8 cellular contexts compared by ENCODE assay signal in the genomic region with DNA sequence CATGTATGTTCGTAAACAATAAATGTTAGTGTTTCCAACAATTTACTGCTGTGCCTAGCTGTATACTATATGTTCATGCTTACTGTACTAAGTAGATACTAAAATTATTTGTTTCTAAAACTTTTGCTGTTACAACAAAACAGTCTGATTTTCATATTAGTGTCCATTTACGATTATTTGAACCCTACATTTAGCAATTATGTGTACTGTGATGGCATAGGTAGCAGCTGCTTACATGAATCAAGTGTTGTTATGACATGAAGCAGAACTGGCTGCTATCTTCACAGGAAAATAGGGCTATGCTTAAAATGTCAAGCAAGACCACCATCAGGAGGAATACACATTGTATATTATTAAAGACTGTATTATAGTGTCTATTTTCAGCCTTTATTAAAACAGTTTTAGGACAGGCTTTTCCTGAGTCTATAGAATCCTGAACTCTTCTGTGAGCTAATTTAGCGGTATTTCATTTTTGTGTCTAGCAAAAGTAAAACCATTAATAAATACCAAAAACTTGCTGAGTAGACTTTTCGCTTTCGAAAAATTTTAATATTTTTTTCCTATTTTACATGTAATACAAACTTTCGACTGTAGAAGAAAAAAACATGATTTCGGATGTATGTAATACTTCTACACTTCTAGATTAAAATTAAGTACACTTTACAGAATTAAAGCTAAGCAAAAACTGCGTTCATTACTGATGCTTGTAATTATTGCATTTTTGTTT. TPM values are rescaled to one million over a fixed set of nuclear protein-coding genes. Genes with fewer than 3 reads are reported as not detected.
DNase-seq lines count a peak whose midpoint lies in the region; ATAC-seq and TF ChIP-seq lines count a peak whose summit lies in the region.

No MANE protein-coding gene starts in this region.

- peak overlapping the region; percentile 91 for H3K4me3 Mint-ChIP-seq in CD4-positive, alpha-beta T cell
- peak overlapping the region; percentile 87 for H3K4me3 Mint-ChIP-seq in nephron progenitor cell

- no peak for ATAC-seq in CD4-positive, alpha-beta T cell (ENCODE audit: poor library complexity)
- no peak for ATAC-seq in HG03025 (IDR thresholded peaks at IDR 0.05; ENCODE audit: low FRiP score, unreplicated experiment)
- ATAC-seq in GM21447 (IDR thresholded peaks at IDR 0.05; ENCODE audit: unreplicated experiment): no peak
- ATAC-seq in GM21825 (IDR thresholded peaks at IDR 0.05; ENCODE audit: unreplicated experiment): no peak

- POLR2A ChIA-PET in CD4-positive, alpha-beta T cell (lab: Charles Lee): interaction anchor here (0.6 to 3.9 kb wide), 26 partner anchors 9 to 897 kb away, joined by 3 to 268 read pairs (median 6); a partner anchor contains a TSS

- H3K9ac ChIP-seq in colonic mucosa (ENCODE audit: low read depth in 2 of 2, low read length in 2 of 2): peak overlapping the region in 1 of 2 donors; percentile 95

- H3K36me3 Mint-ChIP-seq in CD4-positive, alpha-beta T cell (ENCODE audit: low read depth): peaks cover 38% of the 10 kb centered on the region
- peaks cover 23% of the 10 kb centered on the region for H3K36me3 Mint-ChIP-seq in nephron progenitor cell (ENCODE audit: low read depth)

- peak overlapping the region; percentile 63 for H3K4me3 ChIP-seq in colonic mucosa

- TF ChIP-seq CTCF in CD4-positive, alpha-beta T cell (IDR thresholded peaks at IDR 0.05): no peak
- TF ChIP-seq CTCF in colonic mucosa (IDR thresholded peaks at IDR 0.05): no peak
- no peak for TF ChIP-seq CTCF in nephron progenitor cell (IDR thresholded peaks at IDR 0.05)

- H3K9me3 Mint-ChIP-seq in CD4-positive, alpha-beta T cell: no peaks in the 10 kb centered on the region
- peaks cover 11% of the 10 kb centered on the region for H3K9me3 Mint-ChIP-seq in nephron progenitor cell

- no peaks in the 10 kb centered on the region for H3K27me3 ChIP-seq in CD4-positive, alpha-beta T cell (ENCODE audit: control insufficient read depth, insufficient read depth, low read length)
- H3K27me3 ChIP-seq in colonic mucosa: no peaks in the 10 kb centered on the region

- intact Hi-C loops in CD4-positive, alpha-beta T cell (cut with DNase I, micrococcal nuclease): loop anchor here (1.0 to 10.0 kb wide), 5 partner anchors 7 to 862 kb away; a partner anchor contains a TSS
- intact Hi-C loops in colonic mucosa (cut with DNase I): no loop called here

- peak overlapping the region; percentile 91 for H3K27ac Mint-ChIP-seq in CD4-positive, alpha-beta T cell
- H3K27ac Mint-ChIP-seq in nephron progenitor cell: no peak overlapping the region

- H3K27me3 Mint-ChIP-seq in CD4-positive, alpha-beta T cell: no peaks in the 10 kb centered on the region
- H3K27me3 Mint-ChIP-seq in nephron progenitor cell (ENCODE audit: low read depth, poor library complexity): no peaks in the 10 kb centered on the region

- no peaks in the 10 kb centered on the region for H3K9me3 ChIP-seq in CD4-positive, alpha-beta T cell (ENCODE audit: control insufficient read depth, low read length)
- H3K9me3 ChIP-seq in colonic mucosa: no peaks in the 10 kb centered on the region

- CTCF ChIA-PET in CD4-positive, alpha-beta T cell (lab: Charles Lee): interaction anchor here (0.7 to 2.5 kb wide), 9 partner anchors 8 to 864 kb away, joined by 3 to 15 read pairs (median 4); a partner anchor contains a TSS

- DNase-seq in CD4-positive, alpha-beta T cell: no peak
- DNase-seq in LHCN-M2 (ENCODE audit: low read depth): peak; percentile 39
- DNase-seq in colonic mucosa: no peak
- DNase-seq in nephron progenitor cell: no peak
- no peak for DNase-seq in GM19238 (ENCODE audit: insufficient read length, low spot score)

- no peaks in the 10 kb centered on the region for H3K4me1 ChIP-seq in colonic mucosa

- H3K36me3 ChIP-seq in colonic mucosa: no peaks in the 10 kb centered on the region

- peak overlapping the region; percentile 99 for H3K27ac ChIP-seq in CD4-positive, alpha-beta T cell (ENCODE audit: low read depth, low read length)
- peak overlapping the region; percentile 97 for H3K27ac ChIP-seq in colonic mucosa

- peaks cover 41% of the 10 kb centered on the region for H3K4me1 Mint-ChIP-seq in CD4-positive, alpha-beta T cell (ENCODE audit: low read depth)
- peaks cover 15% of the 10 kb centered on the region for H3K4me1 Mint-ChIP-seq in nephron progenitor cell

RNA-seq across cellular contexts. Expression of a gene that starts 1.1 kb away (rescaled TPM):
- 10 to 100 TPM; 12.4 to 13.4 TPM for total RNA-seq in CD4-positive, alpha-beta T cell
- total RNA-seq in LHCN-M2 (2014; rRNA removed): 8.3 and 10.9 TPM in 2 replicates
- 2.7 TPM for polyA plus RNA-seq in LHCN-M2 (2012)
- 10 to 100 TPM in 1 of 2 donors, 1 to 10 TPM in 1; 7.9 to 12.0 TPM for total RNA-seq in colonic mucosa
